In genomic region chr2:170822885-170823799, GRCh38 we compare ENCODE assay signal across 8 cellular contexts. TPM values are rescaled to one million over a fixed set of nuclear protein-coding genes. Genes with fewer than 3 reads are reported as not detected.
DNase-seq lines count a peak whose midpoint lies in the region; ATAC-seq and TF ChIP-seq lines count a peak whose summit lies in the region.

No MANE protein-coding gene starts in this region.

- H3K36me3 Mint-ChIP-seq in CD14-positive monocyte = peaks cover 3 to 10% of the 10 kb centered on the region in 2 donors

- peaks cover 44% of the 10 kb centered on the region for H3K4me1 ChIP-seq in effector memory CD4-positive, alpha-beta T cell (ENCODE audit: control insufficient read depth, insufficient read depth, low read length, poor library complexity, severe bottlenecking)
- H3K4me1 ChIP-seq in muscle layer of colon (ENCODE audit: insufficient read depth, low read length) = peaks cover 37% of the 10 kb centered on the region
- H3K4me1 ChIP-seq in aorta (ENCODE audit: control insufficient read depth in 1 of 2, insufficient read depth in 2 of 2, low read length in 2 of 2) = no peaks in the 10 kb centered on the region

- 1 to 5% methylated on average over 53 to 60 of the region's 60 CpGs for WGBS in aorta, 2 donors

- H3K27ac ChIP-seq in effector memory CD4-positive, alpha-beta T cell (ENCODE audit: insufficient read depth, low read length, poor library complexity, severe bottlenecking) = no peak overlapping the region
- H3K27ac ChIP-seq in muscle layer of colon (ENCODE audit: low read depth, low read length) (no peak overlapping the region), aorta (ENCODE audit: low read depth in 1 of 2, low read length in 2 of 2) (no peak overlapping the region)

- H3K9ac ChIP-seq in muscle layer of colon (ENCODE audit: low read length) = no peak overlapping the region

- peak; percentile 45 for ATAC-seq in aorta (ENCODE audit: low FRiP score)
- ATAC-seq in HG02938 (IDR thresholded peaks at IDR 0.05; ENCODE audit: unreplicated experiment) = no peak

- DNase-seq in stimulated activated CD4-positive, alpha-beta T cell treated with anti-CD3 and anti-CD28 coated beads, Interleukin-15, amount 100 ng/mL, for 24 hours = peak; percentile 56
- DNase-seq in stimulated activated CD4-positive, alpha-beta T cell treated with anti-CD3 and anti-CD28 coated beads, Interleukin-2, amount 100 ng/mL, for 48 hours = no peak
- DNase-seq in effector memory CD4-positive, alpha-beta T cell = no peak
- DNase-seq in aorta (peak in 1 of 2 donors; percentile 81), dedifferentiated amniotic fluid mesenchymal stem cell (ENCODE audit: extremely low spot score) (no peak), CD14-positive monocyte (ENCODE audit: low spot score) (no peak)

- no peaks in the 10 kb centered on the region for H3K36me3 ChIP-seq in effector memory CD4-positive, alpha-beta T cell (ENCODE audit: control insufficient read depth, insufficient read depth, low read length)
- H3K36me3 ChIP-seq in muscle layer of colon (ENCODE audit: insufficient read depth, low read length) (no peaks in the 10 kb centered on the region), aorta (ENCODE audit: control insufficient read depth in 1 of 2, insufficient read depth in 2 of 2, low read length in 1 of 2) (no peaks in the 10 kb centered on the region)

- peaks cover 86 to 98% (median 93%) of the 10 kb centered on the region in 3 donors for H3K27me3 Mint-ChIP-seq in CD14-positive monocyte (ENCODE audit: low read depth in 3 of 3)

- H3K4me1 Mint-ChIP-seq in CD14-positive monocyte = peaks cover 42% of the 10 kb centered on the region

- peak overlapping the region in 1 of 2 donors; percentile 92 for H3K4me3 Mint-ChIP-seq in CD14-positive monocyte

- peak overlapping the region; percentile 29 for H3K4me3 ChIP-seq in effector memory CD4-positive, alpha-beta T cell (ENCODE audit: insufficient read depth, low read depth, low read length, poor library complexity, severe bottlenecking)
- H3K4me3 ChIP-seq in muscle layer of colon (ENCODE audit: low read depth in 1 of 2, low read length in 2 of 2) = peak overlapping the region; percentile 29 to 32
- peak overlapping the region; percentile 5 to 25 for H3K4me3 ChIP-seq in aorta (ENCODE audit: low read length in 2 of 2)

- intact Hi-C loops in aorta (cut with DNase I) = loop anchor here in 1 of 2 donors (2.0 kb wide), 1 partner anchor 50 kb away; no protein-coding TSS in a partner anchor
- intact Hi-C loops in CD14-positive monocyte (cut with micrococcal nuclease) = no loop called here

- TF ChIP-seq CTCF in CD14-positive monocyte (IDR thresholded peaks at IDR 0.05) = no peak

- no peaks in the 10 kb centered on the region for H3K9me3 ChIP-seq in effector memory CD4-positive, alpha-beta T cell (ENCODE audit: control insufficient read depth, low read length)
- H3K9me3 ChIP-seq in muscle layer of colon (ENCODE audit: low read length) (no peaks in the 10 kb centered on the region), aorta (ENCODE audit: control insufficient read depth, low read length) (no peaks in the 10 kb centered on the region)

- peaks cover 0 to 27% (median 15%) of the 10 kb centered on the region in 7 donors for H3K9me3 Mint-ChIP-seq in CD14-positive monocyte

- H3K27ac Mint-ChIP-seq in CD14-positive monocyte = no peak overlapping the region

- H3K27me3 ChIP-seq in effector memory CD4-positive, alpha-beta T cell (replicated peaks; ENCODE audit: control insufficient read depth, insufficient read depth, low read length, poor library complexity, severe bottlenecking) = peaks cover 59% of the 10 kb centered on the region
- H3K27me3 ChIP-seq in muscle layer of colon (ENCODE audit: control insufficient read depth in 1 of 2, insufficient read depth in 2 of 2, low read length in 2 of 2) (peaks cover 53 to 82% of the 10 kb centered on the region in 2 donors), aorta (ENCODE audit: control insufficient read depth in 1 of 2, insufficient read depth in 2 of 2, low read length in 1 of 2) (no peaks in the 10 kb centered on the region)

RNA-seq across cellular contexts. Expression of gene GAD1, which starts 6.5 kb away (rescaled TPM):
- 1 to 10 TPM; 6.9 to 7.8 TPM for total RNA-seq in aorta
- polyA plus RNA-seq in aorta = 1 to 10 TPM; 1.6 to 2.0 TPM
- polyA plus RNA-seq in CD14-positive monocyte = not detected

RNA-seq across cellular contexts. Expression of gene ERICH2, which starts 53.0 kb away (rescaled TPM):
- 1 to 10 TPM in 1 of 2 donors, under 1 TPM in 1; 0.69 to 1.3 TPM for total RNA-seq in aorta
- polyA plus RNA-seq in aorta (1 to 10 TPM in 1 of 2 donors, not detected in 1; 3.0 TPM), CD14-positive monocyte (not detected)
